In the genomic region with DNA sequence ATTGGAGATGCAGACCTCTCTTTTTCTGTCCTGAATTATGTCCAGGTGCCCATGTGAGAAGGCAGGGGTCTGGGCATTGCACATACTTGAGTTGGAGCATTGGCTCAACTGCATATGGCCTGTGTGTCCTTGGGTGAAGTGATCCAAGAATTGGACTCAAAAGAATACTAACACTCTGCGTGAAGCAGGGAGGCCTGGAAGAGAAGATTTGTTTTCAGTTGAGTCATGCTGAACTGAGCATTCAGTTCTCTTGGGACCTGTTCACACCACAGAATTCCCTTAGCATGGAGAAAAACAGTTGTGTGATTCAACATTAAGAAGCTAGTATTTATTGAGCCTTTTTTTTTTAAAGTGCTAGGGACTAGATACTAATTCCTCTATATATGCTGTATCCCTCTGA, we compare ENCODE assay signal across 21 cellular contexts.
DNase-seq lines count a peak whose midpoint lies in the region; TF ChIP-seq lines count a peak whose summit lies in the region.
"Had no signal": no experiment of that assay in that cellular context is flagged by ENCODE, and none has a peak within 500 bp of the region (broad histone marks: within the 10 kb centered on the region; RNA-seq: fewer than 3 reads in every experiment).

No MANE protein-coding gene starts in this region.

- peaks cover 9% of the 10 kb centered on the region; the same call in 1 of the 2 replicates for H3F3A ChIP-seq in GM23248 (ENCODE audit: insufficient read depth)

- H4K8ac ChIP-seq in mesendoderm (ENCODE audit: low read depth, low read length) = no peak overlapping the region

- no peak overlapping the region for H2BK120ac ChIP-seq in mesendoderm (ENCODE audit: low read depth, low read length)

- H3K79me2 ChIP-seq in GM23248 (ENCODE audit: insufficient read depth) (no peaks in the 10 kb centered on the region), mammary epithelial cell (ENCODE audit: insufficient read depth, low read length) (no peaks in the 10 kb centered on the region), mesendoderm (ENCODE audit: control insufficient read depth, insufficient read depth, low read length) (no peaks in the 10 kb centered on the region)

- H3K4ac ChIP-seq in mesendoderm (ENCODE audit: low read depth, low read length) = no peak overlapping the region

- H3K9ac ChIP-seq in GM23248 (no peak overlapping the region), mammary epithelial cell (ENCODE audit: insufficient read depth, low read length) (no peak overlapping the region), mesendoderm (ENCODE audit: low read length) (no peak overlapping the region)
- H3K9ac ChIP-seq: BLaER1 treated with 17β-estradiol and CSF1 and Interleukin-3, amounts not matched to agents 10 nM and 100 nM had no signal

- peaks cover 16% of the 10 kb centered on the region for H3K4me1 Mint-ChIP-seq in mesothelial cell of epicardium
- H3K4me1 Mint-ChIP-seq: activated CD4-positive, alpha-beta T cell treated with anti-CD3 and anti-CD28 coated beads, Interleukin-2, amount 10 ng/mL, durations not matched to agents 7 days and 5 days had no signal

- H3K9me2 ChIP-seq in GM23248 (ENCODE audit: insufficient read depth) = no peaks in the 10 kb centered on the region

- H3K36me3 ChIP-seq in GM23248 (ENCODE audit: low read depth) = no peaks in the 10 kb centered on the region
- H3K36me3 ChIP-seq in mammary epithelial cell (ENCODE audit: insufficient read depth, low read length) = no peaks in the 10 kb centered on the region
- H3K36me3 ChIP-seq in mesendoderm (ENCODE audit: control insufficient read depth, insufficient read depth, low read length) = no peaks in the 10 kb centered on the region
- H3K36me3 ChIP-seq: BLaER1 treated with 17β-estradiol and CSF1 and Interleukin-3, amounts not matched to agents 10 nM and 100 nM; thoracic aorta had no signal

- no peaks in the 10 kb centered on the region for H3K79me1 ChIP-seq in mesendoderm (ENCODE audit: low read length)

- no peaks in the 10 kb centered on the region for H3K36me3 Mint-ChIP-seq in mesothelial cell of epicardium

- no peak overlapping the region for H3K56ac ChIP-seq in mesendoderm (ENCODE audit: low read length)

- no peaks in the 10 kb centered on the region for H3K9me3 ChIP-seq in GM23248 (ENCODE audit: low read depth)
- no peaks in the 10 kb centered on the region for H3K9me3 ChIP-seq in mammary epithelial cell (replicated peaks; ENCODE audit: insufficient read depth, low read length)
- H3K9me3 ChIP-seq: thoracic aorta had no signal

- no peak overlapping the region for H2BK15ac ChIP-seq in mesendoderm (replicated peaks; ENCODE audit: low read depth)

- POLR2A ChIA-PET in AG04449 (lab: Yijun Ruan, JAX) = interaction anchor here (0.6 to 1.5 kb wide), 2 partner anchors 88 to 165 kb away, joined by 3 to 7 read pairs; partner anchors contain the start of gene TBX3

- no peak overlapping the region for H2BK5ac ChIP-seq in mesendoderm (ENCODE audit: low read length)

- H2AFZ ChIP-seq in GM23248 (no peak overlapping the region), mammary epithelial cell (ENCODE audit: low read depth, low read length) (no peak overlapping the region)

- no peak overlapping the region for H3K23ac ChIP-seq in mesendoderm (ENCODE audit: low read length)

- H3K27me3 ChIP-seq in GM23248 (replicated peaks; ENCODE audit: insufficient read depth) (no peaks in the 10 kb centered on the region), mammary epithelial cell (ENCODE audit: insufficient read depth, low read length) (no peaks in the 10 kb centered on the region), mesendoderm (ENCODE audit: insufficient read depth, low read length, poor library complexity) (no peaks in the 10 kb centered on the region)
- H3K27me3 ChIP-seq: BLaER1 treated with 17β-estradiol and CSF1 and Interleukin-3, amounts not matched to agents 10 nM and 100 nM had no signal

- no peak overlapping the region for H3K4me3 Mint-ChIP-seq in mesothelial cell of epicardium
- H3K4me3 Mint-ChIP-seq: activated CD4-positive, alpha-beta T cell treated with anti-CD3 and anti-CD28 coated beads, Interleukin-2, amount 10 ng/mL, durations not matched to agents 7 days and 5 days; effector memory CD8-positive, alpha-beta T cell; neural crest cell had no signal

- H3K4me1 ChIP-seq in GM23248 (ENCODE audit: insufficient read depth) (peaks cover 11% of the 10 kb centered on the region), mammary epithelial cell (ENCODE audit: insufficient read depth, low read length) (no peaks in the 10 kb centered on the region), mesendoderm (ENCODE audit: control insufficient read depth, low read depth, low read length) (no peaks in the 10 kb centered on the region)

- H3K18ac ChIP-seq in mesendoderm (ENCODE audit: low read length) = no peak overlapping the region

- TF ChIP-seq CTCF in AG04449 (IDR thresholded peaks at IDR 0.05; ENCODE audit: insufficient read depth, low read length, missing control alignments) (no peak), mammary epithelial cell (conservative IDR thresholded peaks at IDR 0.05 in 1 of 2, IDR thresholded peaks at IDR 0.05 in 1 of 2; ENCODE audit: extremely low read depth in 1 of 2, insufficient read depth in 1 of 2, low read depth in 1 of 2, low read length in 2 of 2) (no peak), mesothelial cell of epicardium (IDR thresholded peaks at IDR 0.05; ENCODE audit: unreplicated experiment) (no peak), GM13976 (IDR thresholded peaks at IDR 0.05; ENCODE audit: borderline replicate concordance, control extremely low read depth, extremely low read depth, insufficient read depth, missing control alignments) (no peak)

- H3K27ac ChIP-seq in GM23248 (no peak overlapping the region), mammary epithelial cell (ENCODE audit: insufficient read depth, low read depth, low read length) (no peak overlapping the region), mesendoderm (ENCODE audit: low read depth, low read length) (no peak overlapping the region)
- H3K27ac ChIP-seq: BLaER1 treated with 17β-estradiol and CSF1 and Interleukin-3, amounts not matched to agents 10 nM and 100 nM; RWPE1; thoracic aorta had no signal

- H3K27ac Mint-ChIP-seq in mesothelial cell of epicardium = no peak overlapping the region
- H3K27ac Mint-ChIP-seq: activated CD4-positive, alpha-beta T cell treated with anti-CD3 and anti-CD28 coated beads, Interleukin-2, amount 10 ng/mL, durations not matched to agents 7 days and 5 days; effector memory CD8-positive, alpha-beta T cell had no signal

- H3K4me3 ChIP-seq in AG04449 (ENCODE audit: low read depth, low read length) (no peak overlapping the region), GM23248 (no peak overlapping the region), mammary epithelial cell (replicated peaks in 1 of 3; ENCODE audit: insufficient read depth in 1 of 3, low read depth in 2 of 3, low read length in 3 of 3) (no peak overlapping the region), mesendoderm (ENCODE audit: low read length) (no peak overlapping the region)
- H3K4me3 ChIP-seq: BLaER1 treated with 17β-estradiol and CSF1 and Interleukin-3, amounts not matched to agents 10 nM and 100 nM; thoracic aorta had no signal

- intact Hi-C loops in mammary epithelial cell (cut with micrococcal nuclease) = no loop called here

- no peak overlapping the region for H4K5ac ChIP-seq in mesendoderm (ENCODE audit: low read length)

- BruUV-seq in mammary epithelial cell (replicated peaks; lab: Mats Ljungman, UMichigan) = no TSS peak

- DNase-seq in AG04449 (ENCODE audit: low read depth, low spot score) (peak; percentile 84), GM23248 (peak; percentile 95), mammary epithelial cell (peak; percentile 11), medulla oblongata (ENCODE audit: extremely low spot score) (peak; percentile 5), mesendoderm (no peak), mesothelial cell of epicardium (ENCODE audit: low spot score in 2 of 2, unreplicated experiment in 2 of 2) (no peak), GM13976 (ENCODE audit: low spot score) (no peak)
- no peak for DNase-seq in stimulated activated CD8-positive, alpha-beta memory T cell treated with anti-CD3 and anti-CD28 coated beads, Interleukin-4, amount 100 ng/mL, for 48 hours
- DNase-seq: activated CD4-positive, alpha-beta T cell treated with anti-CD3 and anti-CD28 coated beads, Interleukin-2, amount 10 ng/mL, durations not matched to agents 7 days and 5 days; activated T-cell treated with anti-CD3 and anti-CD28 coated beads, Interleukin-2, amount 50 U/mL, for 48 hours; anterior cingulate cortex; effector memory CD8-positive, alpha-beta T cell; glutamatergic neuron; left colon; NCI-H2081; NCI-H82; small intestine had no signal

- CTCF ChIA-PET in AG04449 (lab: Yijun Ruan, JAX) (interaction anchor here (0.9 kb wide), 1 partner anchor 13 kb away, joined by 3 read pairs; no protein-coding TSS in a partner anchor), mammary epithelial cell (lab: Charles Lee; ENCODE audit: low non-redundant PET) (no interaction called here)

- H4K20me1 ChIP-seq in GM23248 (ENCODE audit: insufficient read depth) (no peaks in the 10 kb centered on the region), mammary epithelial cell (ENCODE audit: insufficient read depth, low read length) (no peaks in the 10 kb centered on the region)
- H4K20me1 ChIP-seq: BLaER1 treated with 17β-estradiol and CSF1 and Interleukin-3, amounts not matched to agents 10 nM and 100 nM had no signal

- H3K9me3 Mint-ChIP-seq in mesothelial cell of epicardium = no peaks in the 10 kb centered on the region

- H3K27me3 Mint-ChIP-seq in mesothelial cell of epicardium (ENCODE audit: low read depth) = no peaks in the 10 kb centered on the region
- H3K27me3 Mint-ChIP-seq: activated CD4-positive, alpha-beta T cell treated with anti-CD3 and anti-CD28 coated beads, Interleukin-2, amount 10 ng/mL, durations not matched to agents 7 days and 5 days; effector memory CD8-positive, alpha-beta T cell had no signal

- in situ Hi-C loops in GM23248 (cut with MboI) = no loop called here
- in situ Hi-C loops in mammary epithelial cell (cut with MboI; ENCODE audit: low sequenced_read_pairs in 2 of 2) = no loop called here
- in situ Hi-C loops in GM13976 (cut with MboI; ENCODE audit: low sequenced_read_pairs, unreplicated experiment) = no loop called here

- dilution Hi-C loops in mammary epithelial cell (cut with HindIII; ENCODE audit: low sequenced_read_pairs) = no loop called here

- H3K4me2 ChIP-seq in GM23248 (ENCODE audit: unreplicated experiment) (peak overlapping the region; percentile 1), mammary epithelial cell (ENCODE audit: insufficient read depth, low read depth, low read length) (no peak overlapping the region), mesendoderm (ENCODE audit: low read length) (no peak overlapping the region)

- H2AK5ac ChIP-seq in mesendoderm (ENCODE audit: low read length) = no peak overlapping the region

- 0% methylated on average over 1 of the region's 1 CpG for WGBS in GM23248 (ENCODE audit: low coverage in 1 of 2, low lambda C conversion rate in 2 of 2, missing lambda C conversion rate in 2 of 2), 2 experiments
- 67% methylated on average over 1 of the region's 1 CpG for WGBS in mammary epithelial cell (ENCODE audit: low coverage, missing lambda C conversion rate)
- no CpG with 5 or more reads among the region's 1 CpG for WGBS in mesendoderm (ENCODE audit: extremely low coverage, insufficient coverage, low lambda C conversion rate)

Comparison
In these comparisons a context has a peak if more than half of its experiments do, and no peak if none do; other contexts are left out.
1. DNase-seq: peak in AG04449 (single experiment), GM23248 (single experiment), mammary epithelial cell (single experiment) and medulla oblongata (single experiment); none in mesendoderm (single experiment), mesothelial cell of epicardium (0 of 2), GM13976 (single experiment) and stimulated activated CD8-positive, alpha-beta memory T cell treated with anti-CD3 and anti-CD28 coated beads, Interleukin-4, amount 100 ng/mL, for 48 hours (single experiment).